ENCODE assay signal across 22 cellular contexts in genomic region chr18:14927701-14928100, GRCh38.
"Had no signal": no experiment of that assay in that cellular context is flagged by ENCODE, and none has a peak within 500 bp of the region (broad histone marks: within the 10 kb centered on the region; RNA-seq: fewer than 3 reads in every experiment).

No MANE protein-coding gene starts in this region.

- H3K27me3 ChIP-seq: esophagus squamous epithelium, gastrocnemius medialis, left lung, neural progenitor cell, tibial nerve, upper lobe of left lung had no signal

- H3K9ac ChIP-seq: neural progenitor cell, parathyroid adenoma had no signal

- FAIRE-seq: endometrium, keratinocyte had no signal

- DNase-seq: cortex of kidney; effector memory CD8-positive, alpha-beta T cell; erythroblast; esophagus squamous epithelium; foreskin fibroblast; gastrocnemius medialis; head of caudate nucleus; left lung; mesenchymal stem cell; mucosa of descending colon; naive thymus-derived CD4-positive, alpha-beta T cell; stimulated activated CD4-positive, alpha-beta T cell treated with anti-CD3 and anti-CD28 coated beads, Interleukin-2, amount 100 ng/mL, for 24 hours; stimulated activated CD4-positive, alpha-beta T cell treated with anti-CD3 and anti-CD28 coated beads, Interleukin-4, amount 100 ng/mL, for 24 hours; stimulated activated naive B cell treated with anti-CD40 and anti-IgM and Interleukin-4, amounts not matched to agents 10 μg/mL and 1 μg/mL and 100 μg/mL, for 72 hours; upper lobe of left lung had no signal

- H3K4me3 ChIP-seq: esophagus squamous epithelium, gastrocnemius medialis, left lung, mucosa of descending colon, neural progenitor cell, thoracic aorta, tibial nerve, upper lobe of left lung had no signal

- H3K4me1 ChIP-seq: esophagus squamous epithelium, gastrocnemius medialis, left lung, neural progenitor cell, parathyroid adenoma had no signal

- H3K36me3 ChIP-seq: esophagus squamous epithelium, gastrocnemius medialis, left lung, neural progenitor cell, thoracic aorta, tibial nerve, upper lobe of left lung had no signal

- H3K27ac ChIP-seq: esophagus squamous epithelium, gastrocnemius medialis, left lung, neural progenitor cell, parathyroid adenoma, thoracic aorta, tibial nerve, upper lobe of left lung had no signal

- H3K9me3 ChIP-seq: gastrocnemius medialis, left lung, mucosa of descending colon, thoracic aorta, tibial nerve, upper lobe of left lung had no signal

- ATAC-seq: effector memory CD8-positive, alpha-beta T cell; gastrocnemius medialis; left lung; mucosa of descending colon; naive thymus-derived CD4-positive, alpha-beta T cell; sciatic nerve; stimulated activated naive B cell treated with anti-CD40 and anti-IgM and Interleukin-4, amounts not matched to agents 10 μg/mL and 1 μg/mL and 100 μg/mL, for 72 hours had no signal
